8 cellular contexts compared by ENCODE assay signal in the genomic region with DNA sequence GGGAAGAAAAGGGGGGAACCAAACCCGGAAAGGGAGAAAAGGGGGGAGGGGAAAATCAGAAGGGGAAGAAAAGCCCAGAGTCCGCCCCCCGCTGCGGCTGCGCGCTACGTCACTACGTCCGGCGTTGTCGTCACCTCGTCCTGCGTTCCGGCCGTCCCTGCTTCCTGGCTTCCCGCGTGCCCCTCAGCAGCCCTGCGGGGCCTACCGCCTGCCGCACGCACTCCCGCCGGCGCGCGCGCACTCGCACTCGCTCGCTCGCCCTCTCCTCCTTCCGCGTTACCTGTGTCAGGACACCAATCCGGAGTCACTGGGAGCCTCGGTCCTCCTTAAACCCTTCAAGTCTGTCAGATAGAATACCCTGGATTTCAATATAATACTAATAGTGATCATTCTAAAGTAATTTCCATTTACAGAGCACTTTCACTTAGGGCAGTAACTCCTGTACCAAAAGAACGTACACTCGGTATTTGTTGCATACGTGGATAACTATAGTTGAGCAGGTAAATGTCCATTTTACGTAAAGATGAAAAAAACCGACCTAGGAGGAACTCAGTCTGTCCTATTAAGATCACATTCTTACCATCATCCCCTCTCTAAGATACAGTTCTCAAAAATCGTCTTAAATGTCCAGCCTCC. TPM values are rescaled to one million over a fixed set of nuclear protein-coding genes. Genes with fewer than 3 reads are reported as not detected.
DNase-seq lines count a peak whose midpoint lies in the region; ATAC-seq and TF ChIP-seq lines count a peak whose summit lies in the region.

R3HDM2 (minus strand) TSS at position 113 of the 636 bp plus-strand sequence. CDS start 120,615 bp downstream, outside the sequence.

- H3K79me2 ChIP-seq in PC-3 (ENCODE audit: low read length): peaks cover 19% of the 10 kb centered on the region

- TF ChIP-seq CTCF in PC-3 (conservative IDR thresholded peaks at IDR 0.05; ENCODE audit: low read depth, low read length) (no peak), mucosa of descending colon (IDR thresholded peaks at IDR 0.05) (no peak)

- H3K36me3 ChIP-seq in PC-3 (ENCODE audit: low read depth, low read length) (no peaks in the 10 kb centered on the region), mucosa of descending colon (ENCODE audit: low read depth) (no peaks in the 10 kb centered on the region)

- peak within 1 kb of the TSS; percentile 96 for H3K4me2 ChIP-seq in PC-3 (ENCODE audit: low read length)

- ATAC-seq in GM21717 (IDR thresholded peaks at IDR 0.05; ENCODE audit: unreplicated experiment): peak; percentile 89
- ATAC-seq in PC-3: peak; percentile 95
- ATAC-seq in mucosa of descending colon: peak; percentile 99

- POLR2A ChIA-PET in PC-3 (lab: Charles Lee; ENCODE audit: unreplicated experiment): interaction anchor here (0.6 kb wide), 1 partner anchor 201 kb away, joined by 13 read pairs; the partner anchor contains the start of gene SHMT2

- no peaks in the 10 kb centered on the region for H4K20me1 ChIP-seq in PC-3 (ENCODE audit: low read length)

- CTCF ChIA-PET in PC-3 (lab: Charles Lee): no interaction called here

- H3F3A ChIP-seq in PC-3 (ENCODE audit: low read length, unreplicated experiment): no peaks in the 10 kb centered on the region

- peaks cover 14% of the 10 kb centered on the region for H3K4me1 ChIP-seq in PC-3 (ENCODE audit: insufficient read depth, low read length)
- peaks cover 6% of the 10 kb centered on the region for H3K4me1 ChIP-seq in mucosa of descending colon (ENCODE audit: low read depth)

- H3K9me2 ChIP-seq in PC-3 (replicated peaks; ENCODE audit: low read length): no peaks in the 10 kb centered on the region

- intact Hi-C loops in PC-3 (cut with micrococcal nuclease): no loop called here
- intact Hi-C loops in mucosa of descending colon (cut with DNase I, micrococcal nuclease): no loop called here

- no peaks in the 10 kb centered on the region for H3K9me3 ChIP-seq in PC-3 (ENCODE audit: low read length)
- no peaks in the 10 kb centered on the region for H3K9me3 ChIP-seq in mucosa of descending colon

- H3K9ac ChIP-seq in PC-3 (ENCODE audit: low read length): peak within 1 kb of the TSS; percentile 90

- DNase-seq in DMS153 treated with DMSO at 0.1 percent for 48 hours (lab: John Stamatoyannopoulos, UW; ENCODE audit: unreplicated experiment) (peak; percentile 91), PC-3 (peak; percentile 95), activated T-cell treated with anti-CD3 and anti-CD28 coated beads for 48 hours (ENCODE audit: low read depth) (peak; percentile 93), epithelial cell of prostate (ENCODE audit: low read depth, low spot score) (peak; percentile 62), mucosa of descending colon (peak; percentile 96 to 98 (median 96))
- DNase-seq in Jurkat, Clone E6-1 (ENCODE audit: low read depth, low spot score): peak; percentile 93
- DNase-seq in stimulated activated CD8-positive, alpha-beta memory T cell treated with anti-CD3 and anti-CD28 coated beads, Interleukin-4, amount 100 ng/mL, for 1 hour (ENCODE audit: low read depth in 2 of 2, low spot score in 1 of 2): peak; percentile 92 to 94

- peak within 1 kb of the TSS; percentile 86 for H3K4me3 ChIP-seq in Jurkat, Clone E6-1 (ENCODE audit: low read length)
- H3K4me3 ChIP-seq in PC-3 (ENCODE audit: low read length) (peak within 1 kb of the TSS; percentile 85), mucosa of descending colon (peak within 1 kb of the TSS; percentile 50)

- H2AFZ ChIP-seq in PC-3 (ENCODE audit: low read length): peak within 1 kb of the TSS; percentile 85

- H3K27ac ChIP-seq in PC-3 (ENCODE audit: low read length) (peak within 1 kb of the TSS; percentile 48), epithelial cell of prostate (peak within 1 kb of the TSS; percentile 85)

- BruUV-seq in PC-3 (replicated peaks; lab: Mats Ljungman, UMichigan): TSS peak; percentile 94

- H3K27me3 ChIP-seq in PC-3 (ENCODE audit: low read length): no peaks in the 10 kb centered on the region

RNA-seq across cellular contexts. Expression of gene R3HDM2, which starts in this region (rescaled TPM):
- 37.7 TPM for polyA plus RNA-seq in Jurkat, Clone E6-1 (2012; ENCODE audit: insufficient read depth, insufficient read length)
- total RNA-seq in PC-3 (2014; rRNA removed) (14.0 and 15.7 TPM in 2 replicates), mucosa of descending colon (10 to 100 TPM; 43.9 to 80.8 (median 80.6) TPM)

Comparison
In these comparisons a context has a peak if more than half of its experiments do, and no peak if none do; other contexts are left out.
1. Peak in every context shown above with its lines: DNase-seq, ATAC-seq, H3K4me3 ChIP-seq and H3K27ac ChIP-seq.